17 cellular contexts compared by ENCODE assay signal in genomic region chr11:117409511-117409910, GRCh38.
DNase-seq lines count a peak whose midpoint lies in the region; ATAC-seq and TF ChIP-seq lines count a peak whose summit lies in the region.
"Had no signal": no experiment of that assay in that cellular context is flagged by ENCODE, and none has a peak within 500 bp of the region (broad histone marks: within the 10 kb centered on the region; RNA-seq: fewer than 3 reads in every experiment).

No MANE protein-coding gene starts in this region.

- H3K27ac Mint-ChIP-seq in activated T-cell treated with anti-CD3 and anti-CD28 coated beads, Interleukin-2, amount 50 U/mL, for 24 hours = no peak overlapping the region
- H3K27ac Mint-ChIP-seq: CD4-positive, alpha-beta T cell had no signal

- H3K36me3 ChIP-seq in osteoblast (ENCODE audit: insufficient read depth, low read length) = peaks cover 47% of the 10 kb centered on the region
- H3K36me3 ChIP-seq in sigmoid colon = peaks cover 6 to 68% (median 31%) of the 10 kb centered on the region in 4 donors
- peaks cover 0 to 28% of the 10 kb centered on the region in 2 donors for H3K36me3 ChIP-seq in gastrocnemius medialis

- H3K79me2 ChIP-seq in osteoblast (ENCODE audit: insufficient read depth, low read length) = no peaks in the 10 kb centered on the region

- H3K9me3 ChIP-seq in osteoblast (ENCODE audit: low read depth, low read length) = no peaks in the 10 kb centered on the region
- H3K9me3 ChIP-seq in sigmoid colon = peaks cover 0 to 4% (median 1%) of the 10 kb centered on the region in 4 donors
- no peaks in the 10 kb centered on the region for H3K9me3 ChIP-seq in gastrocnemius medialis

- H3K27me3 ChIP-seq in osteoblast (ENCODE audit: insufficient read depth, low read length) = no peaks in the 10 kb centered on the region
- no peaks in the 10 kb centered on the region for H3K27me3 ChIP-seq in sigmoid colon
- H3K27me3 ChIP-seq in gastrocnemius medialis = no peaks in the 10 kb centered on the region

- TF ChIP-seq POLR2A in sigmoid colon (IDR thresholded peaks at IDR 0.05) = no peak
- no peak for TF ChIP-seq POLR2A in gastrocnemius medialis (IDR thresholded peaks at IDR 0.05)

- ATAC-seq in gastrocnemius medialis (no peak), GM21360 (IDR thresholded peaks at IDR 0.05; ENCODE audit: unreplicated experiment) (no peak), HG03457 (IDR thresholded peaks at IDR 0.05; ENCODE audit: unreplicated experiment) (no peak)

- H4K20me1 ChIP-seq in osteoblast (ENCODE audit: insufficient read depth, low read length) = no peaks in the 10 kb centered on the region

- no peak for TF ChIP-seq CTCF in osteoblast (IDR thresholded peaks at IDR 0.05; ENCODE audit: extremely low read depth, low read depth, low read length)
- no peak for TF ChIP-seq CTCF in sigmoid colon (IDR thresholded peaks at IDR 0.05)
- TF ChIP-seq CTCF in gastrocnemius medialis (IDR thresholded peaks at IDR 0.05 in 4 of 5, conservative IDR thresholded peaks at IDR 0.05 in 1 of 5) = no peak

- in situ Hi-C loops in gastrocnemius medialis (cut with MboI; ENCODE audit: low sequenced_read_pairs in 4 of 4) = no loop called here

- H3K4me1 Mint-ChIP-seq in activated T-cell treated with anti-CD3 and anti-CD28 coated beads, Interleukin-2, amount 50 U/mL, for 24 hours (ENCODE audit: low read depth) = no peaks in the 10 kb centered on the region

- no peak overlapping the region for H2AFZ ChIP-seq in osteoblast (ENCODE audit: low read length)

- H3K27me3 Mint-ChIP-seq in activated T-cell treated with anti-CD3 and anti-CD28 coated beads, Interleukin-2, amount 50 U/mL, for 24 hours = no peaks in the 10 kb centered on the region
- H3K27me3 Mint-ChIP-seq: CD4-positive, alpha-beta T cell had no signal

- intact Hi-C loops in sigmoid colon (cut with DNase I) = no loop called here
- intact Hi-C loops in gastrocnemius medialis (cut with DNase I; ENCODE audit: low total_unique reads) = no loop called here

- no peak for TF ChIP-seq EP300 in sigmoid colon (IDR thresholded peaks at IDR 0.05)

- H3K9me3 Mint-ChIP-seq in activated T-cell treated with anti-CD3 and anti-CD28 coated beads, Interleukin-2, amount 50 U/mL, for 24 hours = peaks cover 15% of the 10 kb centered on the region
- H3K9me3 Mint-ChIP-seq: CD4-positive, alpha-beta T cell had no signal

- WGBS in sigmoid colon, 2 donors = 96 to 97% methylated on average over 12 of the region's 12 CpGs

- H3K4me3 Mint-ChIP-seq in activated T-cell treated with anti-CD3 and anti-CD28 coated beads, Interleukin-2, amount 50 U/mL, for 24 hours = no peak overlapping the region
- H3K4me3 Mint-ChIP-seq: CD4-positive, alpha-beta T cell had no signal

- peak; percentile 8 for DNase-seq in activated T-cell treated with anti-CD3 and anti-CD28 coated beads, Interleukin-2, amount 50 U/mL, for 24 hours
- DNase-seq in activated T-cell treated with anti-CD3 and anti-CD28 coated beads, Interleukin-2, amount 50 U/mL, for 48 hours = no peak
- DNase-seq in osteoblast (ENCODE audit: insufficient read length, low spot score, missing footprints) (peak; percentile 30), sigmoid colon (peak; percentile 28), gastrocnemius medialis (no peak)
- DNase-seq: AML-193; CD4-positive, alpha-beta T cell; DMS153; DMS79; GDM1; GOT3; H7 had no signal

- H3K4me2 ChIP-seq in osteoblast (ENCODE audit: insufficient read depth, low read length) = no peak overlapping the region
- H3K4me2 ChIP-seq: A549 had no signal

- H3K36me3 Mint-ChIP-seq in activated T-cell treated with anti-CD3 and anti-CD28 coated beads, Interleukin-2, amount 50 U/mL, for 24 hours (ENCODE audit: low read depth) = peaks cover 75% of the 10 kb centered on the region

- H3K27ac ChIP-seq in osteoblast (ENCODE audit: low read depth, low read length) = no peak overlapping the region
- no peak overlapping the region for H3K27ac ChIP-seq in sigmoid colon
- H3K27ac ChIP-seq in gastrocnemius medialis = no peak overlapping the region
- H3K27ac ChIP-seq: 22Rv1, A549, C4-2B had no signal

- H3K4me1 ChIP-seq in osteoblast (ENCODE audit: insufficient read depth, low read length) (no peaks in the 10 kb centered on the region), sigmoid colon (no peaks in the 10 kb centered on the region), gastrocnemius medialis (no peaks in the 10 kb centered on the region)
- H3K4me1 ChIP-seq: A549 had no signal

- H3K4me3 ChIP-seq in osteoblast (ENCODE audit: insufficient read depth, low read length) (no peak overlapping the region), sigmoid colon (no peak overlapping the region), gastrocnemius medialis (no peak overlapping the region)
- H3K4me3 ChIP-seq: A549 had no signal

Comparison
In these comparisons a context has a peak if more than half of its experiments do, and no peak if none do; other contexts are left out.
1. DNase-seq: peak in activated T-cell treated with anti-CD3 and anti-CD28 coated beads, Interleukin-2, amount 50 U/mL, for 24 hours (single experiment), osteoblast (single experiment) and sigmoid colon (single experiment); none in activated T-cell treated with anti-CD3 and anti-CD28 coated beads, Interleukin-2, amount 50 U/mL, for 48 hours (0 of 2) and gastrocnemius medialis (0 of 2).